Comparison of ENCODE assay signal across 11 cellular contexts in the genomic region with DNA sequence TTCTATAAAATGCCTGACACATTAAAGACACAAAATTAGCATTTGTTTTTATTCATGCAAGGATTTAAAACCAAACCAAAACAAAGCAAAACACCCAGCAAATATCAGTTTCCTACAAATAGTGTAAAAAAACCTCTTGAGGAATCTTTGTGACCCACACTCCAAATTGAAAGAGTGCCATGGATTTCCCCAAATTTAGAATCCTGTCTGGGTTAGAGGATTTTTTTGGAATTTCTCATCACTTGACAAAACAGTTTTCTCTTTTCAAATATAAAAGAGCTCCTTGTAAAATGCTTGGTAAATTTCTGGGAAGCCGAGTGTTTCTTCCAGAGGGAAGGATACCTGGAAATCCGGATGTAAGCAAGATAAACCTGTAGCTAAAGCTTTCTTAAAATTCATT. TPM values are rescaled to one million over a fixed set of nuclear protein-coding genes. Genes with fewer than 3 reads are reported as not detected.
DNase-seq lines count a peak whose midpoint lies in the region; ATAC-seq, FAIRE-seq and TF ChIP-seq lines count a peak whose summit lies in the region.
"Had no signal": no experiment of that assay in that cellular context is flagged by ENCODE, and none has a peak within 500 bp of the region (broad histone marks: within the 10 kb centered on the region; RNA-seq: fewer than 3 reads in every experiment).

No MANE protein-coding gene starts in this region.

- peak overlapping the region; percentile 73 to 95; a peak in 1 of 4 replicates for H3K4me2 ChIP-seq in H1 (ENCODE audit: insufficient read depth in 1 of 2, low read depth in 2 of 2, low read length in 2 of 2)

- H3K56ac ChIP-seq in H1 (replicated peaks; ENCODE audit: insufficient read length, low read depth, low read length), result no peak overlapping the region

- FAIRE-seq in H1 (lab: Jason Lieb, UNC), result no peak

- peak; percentile 30 for DNase-seq in LHCN-M2 (ENCODE audit: low read depth)
- no peak for DNase-seq in H1 (ENCODE audit: low read depth in 1 of 2, low spot score in 2 of 2)
- no peak for DNase-seq in mesothelial cell of epicardium (ENCODE audit: low spot score in 2 of 2, unreplicated experiment in 2 of 2)
- DNase-seq in thoracic aorta (ENCODE audit: low spot score), result no peak
- no peak for DNase-seq in foreskin melanocyte
- DNase-seq in SHP77 (lab: John Stamatoyannopoulos, UW), result no peak
- no peak for DNase-seq in kidney glomerular epithelial cell (lab: John Stamatoyannopoulos, UW)
- DNase-seq: amniotic stem cell, COR-L47, NCI-H187 treated with DMSO at 0.1 percent for 48 hours, T-helper 9 cell had no signal

- H2BK20ac ChIP-seq in H1 (ENCODE audit: low read length), result no peak overlapping the region

- no peak for TF ChIP-seq RAD21 in H1 (IDR thresholded peaks at IDR 0.05 in 1 of 2, conservative IDR thresholded peaks at IDR 0.05 in 1 of 2; ENCODE audit: low read depth in 2 of 2, low read length in 2 of 2)

- TF ChIP-seq CTCF in H1 (IDR thresholded peaks at IDR 0.05; ENCODE audit: control extremely low read depth in 1 of 3, insufficient read depth in 1 of 3, low read depth in 1 of 3, low read length in 3 of 3) (no peak), mesothelial cell of epicardium (IDR thresholded peaks at IDR 0.05; ENCODE audit: unreplicated experiment) (no peak), thoracic aorta (IDR thresholded peaks at IDR 0.05) (no peak)

- H3K23me2 ChIP-seq in H1 (ENCODE audit: low read depth, low read length), result peaks cover 10% of the 10 kb centered on the region

- H3K9ac ChIP-seq in H1 (replicated peaks in 1 of 4; ENCODE audit: extremely low read depth in 1 of 4, low read depth in 3 of 4, low read length in 3 of 4), result no peak overlapping the region

- POLR2A ChIA-PET in H1 (lab: Charles Lee; ENCODE audit: partially characterized antibody), result interaction anchor here (1.3 to 2.1 kb wide), 2 partner anchors 14 to 23 kb away, joined by 4 to 5 read pairs; no protein-coding TSS in a partner anchor

- no peak overlapping the region for H2BK5ac ChIP-seq in H1 (ENCODE audit: low read depth, low read length)

- H4K91ac ChIP-seq in H1 (replicated peaks; ENCODE audit: insufficient read length, low read length), result no peak overlapping the region

- H3K9me3 ChIP-seq in H1 (ENCODE audit: insufficient read depth in 2 of 2, low read depth in 1 of 2, low read length in 1 of 2), result no peaks in the 10 kb centered on the region
- H3K9me3 ChIP-seq in thoracic aorta, result no peaks in the 10 kb centered on the region

- no peak overlapping the region for H4K8ac ChIP-seq in H1 (ENCODE audit: extremely low read depth, insufficient read depth, low read length)

- H3K27ac ChIP-seq in H1 (ENCODE audit: low read depth, low read length), result no peak overlapping the region
- H3K27ac ChIP-seq in thoracic aorta, result peak overlapping the region; percentile 99 to 100

- H2BK12ac ChIP-seq in H1 (ENCODE audit: low read depth, low read length), result no peak overlapping the region

- H3K4me1 Mint-ChIP-seq in mesothelial cell of epicardium, result peaks cover 40% of the 10 kb centered on the region

- H3K79me1 ChIP-seq in H1 (ENCODE audit: low read depth, low read length), result no peaks in the 10 kb centered on the region

- no peak overlapping the region for H3K18ac ChIP-seq in H1 (ENCODE audit: extremely low read depth, low read length)

- H3K27me3 ChIP-seq in H1 (replicated peaks in 1 of 4; ENCODE audit: control insufficient read depth in 3 of 4, extremely low read depth in 1 of 4, insufficient read depth in 3 of 4, low read length in 3 of 4) (no peaks in the 10 kb centered on the region; a peak in 2 of 7 replicates), thoracic aorta (replicated peaks; ENCODE audit: insufficient read depth) (no peaks in the 10 kb centered on the region)

- H3K27me3 Mint-ChIP-seq in mesothelial cell of epicardium (ENCODE audit: low read depth), result peaks cover 16% of the 10 kb centered on the region

- no peak for TF ChIP-seq EP300 in H1 (IDR thresholded peaks at IDR 0.05; ENCODE audit: borderline replicate concordance in 1 of 2, low read depth in 2 of 2, low read length in 2 of 2)

- H3K27ac Mint-ChIP-seq in mesothelial cell of epicardium, result peak overlapping the region; percentile 75

- H3K36me3 ChIP-seq in H1 (ENCODE audit: control insufficient read depth in 2 of 4, insufficient read depth in 4 of 4, low read length in 3 of 4) (peaks cover 0 to 5% (median 0%) of the 10 kb centered on the region in 4 experiments; a peak in 1 of 8 replicates), thoracic aorta (peaks cover 7% of the 10 kb centered on the region)

- TF ChIP-seq POLR2A in H1 (IDR thresholded peaks at IDR 0.05; ENCODE audit: control extremely low read depth in 1 of 2, low read depth in 2 of 2, low read length in 2 of 2), result no peak

- no peak overlapping the region for H2BK120ac ChIP-seq in H1 (replicated peaks; ENCODE audit: low read depth, low read length)

- no peak overlapping the region for H2AFZ ChIP-seq in H1 (ENCODE audit: low read length)

- peak overlapping the region in 1 of 4 experiments; percentile 99; a peak in 1 of 8 replicates for H3K4me3 ChIP-seq in H1 (ENCODE audit: extremely low read depth in 1 of 4, insufficient read depth in 2 of 4, low read depth in 3 of 4, low read length in 4 of 4)
- H3K4me3 ChIP-seq in thoracic aorta, result peak overlapping the region; percentile 79

- H3K79me2 ChIP-seq in H1 (ENCODE audit: control insufficient read depth in 1 of 2, insufficient read depth in 2 of 2, low read length in 2 of 2), result no peaks in the 10 kb centered on the region

- H2AK5ac ChIP-seq in H1 (ENCODE audit: low read depth, low read length), result no peak overlapping the region

- H3K36me3 Mint-ChIP-seq in mesothelial cell of epicardium, result peaks cover 7% of the 10 kb centered on the region

- H2BK15ac ChIP-seq in H1 (ENCODE audit: low read length), result no peak overlapping the region

- H3K9me3 Mint-ChIP-seq in mesothelial cell of epicardium, result no peaks in the 10 kb centered on the region

- CTCF ChIA-PET in H1 (lab: Charles Lee; ENCODE audit: partially characterized antibody), result interaction anchor here (0.9 to 2.1 kb wide), 4 partner anchors 17 to 493 kb away, joined by 3 to 10 read pairs (median 6); no protein-coding TSS in a partner anchor

- ATAC-seq in thoracic aorta (ENCODE audit: insufficient number of reproducible peaks, low FRiP score, low read depth), result no peak

- no peaks in the 10 kb centered on the region; a peak in 1 of 7 replicates for H3K4me1 ChIP-seq in H1 (replicated peaks in 1 of 4; ENCODE audit: control insufficient read depth in 3 of 4, insufficient read depth in 4 of 4, low read length in 3 of 4)
- H3K4me1 ChIP-seq in thoracic aorta (ENCODE audit: control insufficient read depth in 1 of 2, low read depth in 2 of 2), result peaks cover 11 to 35% of the 10 kb centered on the region in 2 donors

- no peak overlapping the region for H3K14ac ChIP-seq in H1 (ENCODE audit: insufficient read length)

- H3K4me3 Mint-ChIP-seq in mesothelial cell of epicardium, result peak overlapping the region; percentile 84

- H4K20me1 ChIP-seq in H1 (replicated peaks in 1 of 2; ENCODE audit: control insufficient read depth in 1 of 2, insufficient read depth in 2 of 2, low read length in 2 of 2), result no peaks in the 10 kb centered on the region

- 79% methylated on average over 2 of the region's 2 CpGs; no CpG with 5 or more reads in 1 of the 2 experiments for WGBS in H1 (ENCODE audit: extremely low coverage in 1 of 2, insufficient coverage in 1 of 2, insufficient read length in 1 of 2, insufficient replicate concordance in 2 of 2, low coverage in 1 of 2, low lambda C conversion rate in 2 of 2, missing lambda C conversion rate in 1 of 2), 2 experiments

- no peak overlapping the region for H3K23ac ChIP-seq in H1 (ENCODE audit: insufficient read length)

- no peak overlapping the region for H3K4ac ChIP-seq in H1 (replicated peaks; ENCODE audit: insufficient read length, low read depth, low read length)

- H4K5ac ChIP-seq in H1 (ENCODE audit: insufficient read length, low read depth, low read length), result no peak overlapping the region

TF ChIP-seq in H1, 55 proteins besides CTCF, POLR2A, EP300 and RAD21 (continues in another document):
- no peak for TF ChIP-seq GABPA (IDR thresholded peaks at IDR 0.05; ENCODE audit: borderline replicate concordance, insufficient read depth, low read length)
- TF ChIP-seq JUN (IDR thresholded peaks at IDR 0.05; ENCODE audit: low read depth, low read length), result no peak
- TF ChIP-seq CBX8 (IDR thresholded peaks at IDR 0.05; ENCODE audit: borderline replicate concordance, low read depth, low read length), result no peak
- no peak for TF ChIP-seq FOSL1 (IDR thresholded peaks at IDR 0.05; ENCODE audit: insufficient read depth, low read depth, low read length)
- TF ChIP-seq POU5F1 (IDR thresholded peaks at IDR 0.05; ENCODE audit: low read depth, low read length), result no peak
- no peak for TF ChIP-seq SRF (IDR thresholded peaks at IDR 0.05; ENCODE audit: low read depth, low read length)
- no peak for TF ChIP-seq ATF2 (IDR thresholded peaks at IDR 0.05; ENCODE audit: low read length)
- TF ChIP-seq BACH1 (IDR thresholded peaks at IDR 0.05; ENCODE audit: low read length), result no peak

RNA-seq across cellular contexts. Expression of gene FN1, which starts 1.7 kb away (rescaled TPM):
- total RNA-seq in LHCN-M2 (2014; rRNA removed) (3,000 and 3,278 TPM in 2 replicates), mesothelial cell of epicardium (829 to 909 TPM (median 896 TPM) in 3 replicates), thoracic aorta (1,000 to 10,000 TPM; 6,415 to 8,882 TPM)
- 2,602 TPM for polyA plus RNA-seq in LHCN-M2 (2012)
- total RNA-seq in H1 (2021; fragmentation: NEBNext Ultra II Directional; extraction: Animal tissue kit (Norgen Biotek cat#: 25700)), result 109 and 116 TPM in 2 replicates
- polyA plus RNA-seq in H1 (2011; rRNA removed), result 42.4 and 42.9 TPM in 2 replicates
- polyA plus RNA-seq in H1 (2011; cell fraction: cytosol; rRNA removed), result 43.8 TPM
- 156 TPM for polyA plus RNA-seq in H1 (2011; cell fraction: nucleus; rRNA removed)
- polyA plus RNA-seq in H1 (2012, experiment 1 of 2), result 62.9 to 96.1 TPM (median 74.4 TPM) in 4 replicates
- 11.6 TPM for polyA plus RNA-seq in H1 (2012, experiment 2 of 2)
- polyA plus RNA-seq in H1 (2013, experiment 1 of 2), result 149 TPM
- polyA plus RNA-seq in H1 (2013, experiment 2 of 2), result 106 TPM
- polyA minus RNA-seq in H1 (2011; rRNA and poly(A)+ RNA removed), result 75.3 and 112 TPM in 2 replicates
- polyA minus RNA-seq in H1 (2011; cell fraction: cytosol; rRNA and poly(A)+ RNA removed), result 58.6 TPM
- polyA minus RNA-seq in H1 (2011; cell fraction: nucleus; rRNA and poly(A)+ RNA removed), result 61.7 TPM
